14 cellular contexts compared by ENCODE assay signal in the genomic region with DNA sequence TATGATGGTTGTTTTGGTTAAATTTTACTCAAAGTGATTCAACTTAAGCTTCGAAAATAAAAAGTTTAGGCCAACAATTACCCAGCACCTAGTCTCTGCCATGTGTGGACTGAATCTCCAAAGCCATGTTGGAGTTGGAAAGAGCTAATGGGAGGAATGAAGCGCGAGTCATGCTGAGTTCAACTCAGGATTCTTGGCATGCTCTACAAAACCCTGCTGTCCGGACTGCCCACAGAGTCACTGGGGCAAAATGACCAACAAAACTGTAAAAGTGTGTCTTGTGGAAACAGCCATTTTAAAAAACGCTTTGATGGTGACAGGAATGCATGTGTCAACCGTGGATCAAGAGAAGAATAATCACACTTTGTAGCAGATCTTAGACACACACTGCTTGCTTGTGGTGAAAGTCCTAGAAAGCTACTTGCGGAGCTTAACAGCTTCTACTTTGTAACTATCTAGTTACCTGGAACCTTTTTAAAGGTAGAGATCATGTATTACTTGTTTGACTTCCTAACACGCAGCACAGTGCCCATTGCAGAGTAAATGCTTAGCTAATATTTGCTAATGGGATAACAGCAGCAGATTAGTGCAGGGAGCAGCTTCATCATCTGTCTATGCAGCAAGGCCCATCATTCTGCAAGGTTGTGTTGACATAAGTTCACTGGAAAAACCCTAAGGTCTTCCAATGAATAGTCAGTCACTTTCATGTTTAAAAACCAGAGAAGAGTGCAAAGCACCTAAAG. TPM values are rescaled to one million over a fixed set of nuclear protein-coding genes. Genes with fewer than 3 reads are reported as not detected.
DNase-seq lines count a peak whose midpoint lies in the region; ATAC-seq and TF ChIP-seq lines count a peak whose summit lies in the region.
"Had no signal": no experiment of that assay in that cellular context is flagged by ENCODE, and none has a peak within 500 bp of the region (broad histone marks: within the 10 kb centered on the region; RNA-seq: fewer than 3 reads in every experiment).

No MANE protein-coding gene starts in this region.

- ATAC-seq in CD4-positive, CD25-positive, alpha-beta regulatory T cell (ENCODE audit: low read depth in 2 of 2) = no peak
- ATAC-seq in GM23338 (no peak), GM21825 (IDR thresholded peaks at IDR 0.05; ENCODE audit: unreplicated experiment) (no peak), GM21381 (IDR thresholded peaks at IDR 0.05; ENCODE audit: unreplicated experiment) (no peak)

- no peaks in the 10 kb centered on the region for H3F3A ChIP-seq in GM23338 (replicated peaks; ENCODE audit: low read depth)

- peak overlapping the region; percentile 50 to 87 (median 79) for H3K27ac Mint-ChIP-seq in CD4-positive, CD25-positive, alpha-beta regulatory T cell
- H3K27ac Mint-ChIP-seq in GM23338 = no peak overlapping the region
- H3K27ac Mint-ChIP-seq: endodermal cell had no signal

- no peaks in the 10 kb centered on the region for H3K9me3 Mint-ChIP-seq in CD4-positive, CD25-positive, alpha-beta regulatory T cell
- no peaks in the 10 kb centered on the region for H3K9me3 Mint-ChIP-seq in GM23338
- H3K9me3 Mint-ChIP-seq: endodermal cell had no signal

- H4K20me1 ChIP-seq in GM23338 (replicated peaks; ENCODE audit: insufficient read depth) = no peaks in the 10 kb centered on the region

- H3K4me1 Mint-ChIP-seq in CD4-positive, CD25-positive, alpha-beta regulatory T cell = peaks cover 19 to 31% (median 24%) of the 10 kb centered on the region in 4 donors
- H3K4me1 Mint-ChIP-seq in GM23338 = peaks cover 11% of the 10 kb centered on the region

- no peaks in the 10 kb centered on the region for H3K36me3 ChIP-seq in CD4-positive, CD25-positive, alpha-beta regulatory T cell (ENCODE audit: control insufficient read depth, insufficient read depth, low read length)
- H3K36me3 ChIP-seq in GM23338 (ENCODE audit: insufficient read depth) = no peaks in the 10 kb centered on the region
- H3K36me3 ChIP-seq in transverse colon = no peaks in the 10 kb centered on the region
- H3K36me3 ChIP-seq: spleen had no signal

- WGBS in transverse colon (ENCODE audit: low coverage in 1 of 2), 2 donors = 86 to 90% methylated on average over 7 to 8 of the region's 8 CpGs

- no peaks in the 10 kb centered on the region for H3K27me3 Mint-ChIP-seq in CD4-positive, CD25-positive, alpha-beta regulatory T cell
- H3K27me3 Mint-ChIP-seq in GM23338 (ENCODE audit: insufficient read depth, low read depth, poor library complexity) = peaks cover 4% of the 10 kb centered on the region

- peak overlapping the region in 3 of 4 donors; percentile 47 to 82 (median 56) for H3K4me3 Mint-ChIP-seq in CD4-positive, CD25-positive, alpha-beta regulatory T cell
- H3K4me3 Mint-ChIP-seq in GM23338 = no peak overlapping the region
- H3K4me3 Mint-ChIP-seq: endodermal cell had no signal

- no peaks in the 10 kb centered on the region for H3K36me3 Mint-ChIP-seq in CD4-positive, CD25-positive, alpha-beta regulatory T cell
- H3K36me3 Mint-ChIP-seq in GM23338 (ENCODE audit: low read depth) = no peaks in the 10 kb centered on the region

- H3K9me2 ChIP-seq in GM23338 (ENCODE audit: insufficient read depth) = no peaks in the 10 kb centered on the region

- no peak overlapping the region for H3K27ac ChIP-seq in CD4-positive, CD25-positive, alpha-beta regulatory T cell (ENCODE audit: insufficient read depth, low read length, poor library complexity, severe bottlenecking)
- H3K27ac ChIP-seq in GM23338 (ENCODE audit: low read depth) (no peak overlapping the region), VCaP (peak overlapping the region; percentile 52), transverse colon (no peak overlapping the region)
- H3K27ac ChIP-seq: PC-9 had no signal

- H2AFZ ChIP-seq in GM23338 = 0 out of 2 replicates have a peak overlapping the region, but pooled peaks have one; percentile 32
- H2AFZ ChIP-seq: PC-9 had no signal

- no peak for TF ChIP-seq CTCF in GM23338 (conservative IDR thresholded peaks at IDR 0.05; ENCODE audit: low read depth in 2 of 2)
- no peak for TF ChIP-seq CTCF in VCaP (conservative IDR thresholded peaks at IDR 0.05)
- TF ChIP-seq CTCF in transverse colon (IDR thresholded peaks at IDR 0.05) = no peak

- no peak overlapping the region for H3K4me2 ChIP-seq in GM23338
- H3K4me2 ChIP-seq: PC-9 had no signal

- H3K4me1 ChIP-seq in CD4-positive, CD25-positive, alpha-beta regulatory T cell (ENCODE audit: control insufficient read depth, insufficient read depth, low read length, poor library complexity, severe bottlenecking) = peaks cover 19% of the 10 kb centered on the region
- peaks cover 9% of the 10 kb centered on the region for H3K4me1 ChIP-seq in GM23338 (ENCODE audit: insufficient read depth)
- peaks cover 0 to 10% (median 0%) of the 10 kb centered on the region in 4 donors for H3K4me1 ChIP-seq in transverse colon

- in situ Hi-C loops in transverse colon (cut with MboI; ENCODE audit: low pct_ligation_motif_present in 1 of 4, low pct_unique_long_range_greater_than_20kb in 1 of 4, low sequenced_read_pairs in 3 of 4) = loop anchor here in 2 of 4 donors (25.0 kb wide), 2 partner anchors 270 to 345 kb away; a partner anchor contains a TSS

- H3K79me2 ChIP-seq in GM23338 (replicated peaks; ENCODE audit: insufficient read depth) = no peaks in the 10 kb centered on the region

- H3K27me3 ChIP-seq in CD4-positive, CD25-positive, alpha-beta regulatory T cell (ENCODE audit: control insufficient read depth, insufficient read depth, low read length) = no peaks in the 10 kb centered on the region
- H3K27me3 ChIP-seq in GM23338 (ENCODE audit: insufficient read depth) (no peaks in the 10 kb centered on the region), transverse colon (no peaks in the 10 kb centered on the region)
- H3K27me3 ChIP-seq: spleen had no signal

- no peaks in the 10 kb centered on the region for H3K9me3 ChIP-seq in CD4-positive, CD25-positive, alpha-beta regulatory T cell (ENCODE audit: control insufficient read depth in 2 of 2, low read length in 2 of 2)
- no peaks in the 10 kb centered on the region for H3K9me3 ChIP-seq in transverse colon
- H3K9me3 ChIP-seq: spleen had no signal

- intact Hi-C loops in transverse colon (cut with DNase I; ENCODE audit: low total_unique reads) = no loop called here

- TF ChIP-seq EP300 in transverse colon (IDR thresholded peaks at IDR 0.05; ENCODE audit: low read depth) = no peak

- DNase-seq in CD4-positive, CD25-positive, alpha-beta regulatory T cell = no peak
- no peak for DNase-seq in GM23338 (ENCODE audit: low spot score)
- peak; percentile 19 for DNase-seq in glomerular visceral epithelial cell (ENCODE audit: extremely low spot score)
- DNase-seq in transverse colon = no peak
- no peak for DNase-seq in DMS 273 treated with DMSO at 0.1 percent for 48 hours (lab: John Stamatoyannopoulos, UW)
- DNase-seq: activated gamma-delta T cell, endodermal cell, GF-D8, NCI-H1436, PC-9, spleen had no signal

- TF ChIP-seq POLR2A in transverse colon (IDR thresholded peaks at IDR 0.05) = no peak

- peak overlapping the region; percentile 61 for H3K4me3 ChIP-seq in CD4-positive, CD25-positive, alpha-beta regulatory T cell (ENCODE audit: low read depth, low read length)
- no peak overlapping the region for H3K4me3 ChIP-seq in GM23338
- H3K4me3 ChIP-seq in transverse colon = no peak overlapping the region
- H3K4me3 ChIP-seq: PC-9, spleen had no signal

TF ChIP-seq in GM23338, 12 proteins besides CTCF, POLR2A, EP300 and RAD21 (continues in another document):
- no peak for TF ChIP-seq NANOG (IDR thresholded peaks at IDR 0.05; ENCODE audit: borderline replicate concordance)
- TF ChIP-seq STAT1 (IDR thresholded peaks at IDR 0.05; ENCODE audit: unreplicated experiment) = no peak
- no peak for TF ChIP-seq POLR2AphosphoS5 (IDR thresholded peaks at IDR 0.05; ENCODE audit: low read depth)
- TF ChIP-seq ZNF114 (CRISPR knock-in tag; IDR thresholded peaks at IDR 0.05) = no peak

RNA-seq across cellular contexts. Expression of a gene that starts 7.0 kb away (rescaled TPM):
- total RNA-seq in CD4-positive, CD25-positive, alpha-beta regulatory T cell = 0.47 TPM
- under 1 TPM in 3 of 4 donors, not detected in 1; 0.15 to 0.38 (median 0.30) TPM for polyA plus RNA-seq in CD4-positive, CD25-positive, alpha-beta regulatory T cell
- total RNA-seq in GM23338 (2014; rRNA removed; shearing (Covaris generic)) = not detected in 2 replicates
- not detected in 2 replicates for polyA plus RNA-seq in GM23338 (2016; fragmentation: Nextera tagmentation; extraction: Ambion mirVana)
- not detected for total RNA-seq in transverse colon
- total RNA-seq: endodermal cell had no signal
